10 cellular contexts compared by ENCODE assay signal in genomic region chr6:14784596-14785360, GRCh38.
DNase-seq lines count a peak whose midpoint lies in the region.
"Had no signal": no experiment of that assay in that cellular context is flagged by ENCODE, and none has a peak within 500 bp of the region (broad histone marks: within the 10 kb centered on the region; RNA-seq: fewer than 3 reads in every experiment).

No MANE protein-coding gene starts in this region.

- H3K27ac Mint-ChIP-seq in activated CD4-positive, alpha-beta memory T cell treated with anti-CD3 and anti-CD28 coated beads, Interleukin-2, amount 10 ng/mL, durations not matched to agents 7 days and 5 days: peak overlapping the region; percentile 71

- CTCF ChIA-PET in activated CD4-positive, alpha-beta memory T cell treated with anti-CD3 and anti-CD28 coated beads, Interleukin-2, amount 10 ng/mL, durations not matched to agents 7 days and 5 days (lab: Charles Lee): no interaction called here

- H3K9me3 Mint-ChIP-seq in activated CD4-positive, alpha-beta memory T cell treated with anti-CD3 and anti-CD28 coated beads, Interleukin-2, amount 10 ng/mL, durations not matched to agents 7 days and 5 days: peaks cover 6% of the 10 kb centered on the region

- peaks cover 34% of the 10 kb centered on the region for H3K4me1 Mint-ChIP-seq in activated CD4-positive, alpha-beta memory T cell treated with anti-CD3 and anti-CD28 coated beads, Interleukin-2, amount 10 ng/mL, durations not matched to agents 7 days and 5 days

- peak overlapping the region; percentile 36 for H3K4me3 Mint-ChIP-seq in activated CD4-positive, alpha-beta memory T cell treated with anti-CD3 and anti-CD28 coated beads, Interleukin-2, amount 10 ng/mL, durations not matched to agents 7 days and 5 days

- POLR2A ChIA-PET in activated CD4-positive, alpha-beta memory T cell treated with anti-CD3 and anti-CD28 coated beads, Interleukin-2, amount 10 ng/mL, durations not matched to agents 7 days and 5 days (lab: Charles Lee): interaction anchor here (1.0 kb wide), 1 partner anchor 65 kb away, joined by 3 read pairs; no protein-coding TSS in a partner anchor

- no peaks in the 10 kb centered on the region for H3K27me3 Mint-ChIP-seq in activated CD4-positive, alpha-beta memory T cell treated with anti-CD3 and anti-CD28 coated beads, Interleukin-2, amount 10 ng/mL, durations not matched to agents 7 days and 5 days

- DNase-seq in DMS153 (lab: John Stamatoyannopoulos, UW) (peak; percentile 88), MV-4-11 (lab: John Stamatoyannopoulos, UW) (peak; percentile 26), iPS DF 4.7 (ENCODE audit: extremely low read depth, low spot score) (peak; percentile 90), SKM-1 treated with dmso at 0.1 percent for 144 hours (lab: John Stamatoyannopoulos, UW; ENCODE audit: unreplicated experiment) (no peak), DMS79 (lab: John Stamatoyannopoulos, UW) (no peak), LoVo (ENCODE audit: low spot score) (no peak), AG08396 (ENCODE audit: low spot score) (no peak)
- peak; percentile 28 for DNase-seq in activated CD4-positive, alpha-beta memory T cell treated with anti-CD3 and anti-CD28 coated beads, Interleukin-2, amount 10 ng/mL, durations not matched to agents 7 days and 5 days
- DNase-seq: activated gamma-delta T cell treated with Interleukin-2 at 50 U/mL for 16 hours, NCI-H1048 had no signal

- H3K36me3 Mint-ChIP-seq in activated CD4-positive, alpha-beta memory T cell treated with anti-CD3 and anti-CD28 coated beads, Interleukin-2, amount 10 ng/mL, durations not matched to agents 7 days and 5 days (ENCODE audit: low read depth): peaks cover 3% of the 10 kb centered on the region

Comparison
In these comparisons a context has a peak if more than half of its experiments do, and no peak if none do; other contexts are left out.
1. DNase-seq: peak in DMS153 (single experiment), MV-4-11 (single experiment), activated CD4-positive, alpha-beta memory T cell treated with anti-CD3 and anti-CD28 coated beads, Interleukin-2, amount 10 ng/mL, durations not matched to agents 7 days and 5 days (single experiment) and iPS DF 4.7 (single experiment); none in SKM-1 treated with dmso at 0.1 percent for 144 hours (single experiment), DMS79 (single experiment), LoVo (single experiment) and AG08396 (single experiment).